8 cellular contexts compared by ENCODE assay signal in the genomic region with DNA sequence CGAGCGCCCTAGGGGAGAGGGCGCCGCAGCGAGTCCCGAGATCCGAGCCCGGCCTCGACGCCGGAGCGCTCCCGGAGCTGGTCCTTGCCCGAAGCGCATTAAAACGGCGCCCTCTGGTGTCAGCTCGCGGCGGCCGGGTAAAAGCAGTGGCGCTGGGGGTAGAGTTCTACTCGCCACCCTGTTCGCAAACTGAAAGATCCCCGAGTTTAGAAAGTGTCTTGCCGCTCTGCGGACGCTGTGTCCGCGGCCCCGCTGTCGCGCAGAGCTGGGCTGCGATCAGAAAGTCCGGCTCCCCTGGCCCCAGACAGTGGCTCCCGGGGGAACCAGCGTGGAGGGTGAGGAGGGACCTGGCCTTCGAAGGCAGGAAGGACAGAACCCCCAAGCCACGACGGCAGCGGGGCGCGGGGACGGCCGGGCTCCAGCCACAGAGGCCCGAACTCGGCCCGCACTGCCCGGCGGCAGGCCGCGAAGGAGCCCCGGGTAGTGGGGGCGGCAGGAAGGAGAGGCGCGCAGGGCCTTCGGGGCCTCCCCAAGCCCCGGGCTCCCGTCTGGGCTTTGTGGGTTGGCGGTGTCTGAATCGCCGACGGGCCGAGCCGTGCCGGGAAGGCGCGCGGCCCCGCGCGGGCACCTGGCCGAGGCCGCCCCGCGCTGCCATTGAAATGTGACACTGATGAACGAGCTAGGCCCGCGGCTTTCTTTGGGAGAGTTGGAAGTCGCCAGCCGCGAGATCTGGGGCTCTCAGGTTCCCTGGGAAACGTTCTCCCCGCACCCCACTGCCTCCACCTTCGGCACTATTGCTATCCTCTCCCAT. TPM values are rescaled to one million over a fixed set of nuclear protein-coding genes. Genes with fewer than 3 reads are reported as not detected.
DNase-seq lines count a peak whose midpoint lies in the region; ATAC-seq and TF ChIP-seq lines count a peak whose summit lies in the region.

No MANE protein-coding gene starts in this region.

- peak; percentile 57 for TF ChIP-seq CTCF in GM12873 (IDR thresholded peaks at IDR 0.05; ENCODE audit: insufficient read depth, low read depth, low read length, missing control alignments)
- TF ChIP-seq CTCF in fibroblast of the aortic adventitia (IDR thresholded peaks at IDR 0.05; ENCODE audit: insufficient read depth, low read length) = peak; percentile 85

- peak overlapping the region; percentile 46 for H3K4me3 Mint-ChIP-seq in natural killer cell treated with Interleukin-12 subunit alpha and Interleukin-12 subunit beta and Interleukin-15 and Interleukin-18, amount 100 ng/mL, for 72 hours
- peak overlapping the region; percentile 70 to 78 for H3K4me3 Mint-ChIP-seq in stimulated activated naive B cell treated with anti-CD40 and anti-IgM and Interleukin-4, amounts not matched to agents 10 μg/mL and 1 μg/mL and 100 μg/mL, for 72 hours

- H3K27me3 Mint-ChIP-seq in natural killer cell treated with Interleukin-12 subunit alpha and Interleukin-12 subunit beta and Interleukin-15 and Interleukin-18, amount 100 ng/mL, for 72 hours = peaks cover 21 to 40% of the 10 kb centered on the region in 2 donors
- peaks cover 37 to 68% of the 10 kb centered on the region in 2 donors for H3K27me3 Mint-ChIP-seq in stimulated activated naive B cell treated with anti-CD40 and anti-IgM and Interleukin-4, amounts not matched to agents 10 μg/mL and 1 μg/mL and 100 μg/mL, for 72 hours

- H3K4me3 ChIP-seq in fibroblast of the aortic adventitia (ENCODE audit: low read depth, low read length) = peak overlapping the region; percentile 54

- DNase-seq in OCI-M1 (lab: John Stamatoyannopoulos, UW) (peak; percentile 62), fibroblast of the aortic adventitia (ENCODE audit: low read depth) (peak; percentile 79), A172 (ENCODE audit: low spot score) (no peak)
- peak; percentile 71 for DNase-seq in activated effector memory CD4-positive, alpha-beta T cell treated with Interleukin-2 at 50 U/mL for 16 hours
- DNase-seq in natural killer cell treated with Interleukin-12 subunit alpha and Interleukin-12 subunit beta and Interleukin-15 and Interleukin-18, amount 100 ng/mL, for 72 hours (ENCODE audit: low spot score) = peak; percentile 85
- peak; percentile 63 for DNase-seq in stimulated activated naive B cell treated with anti-CD40 and anti-IgM and Interleukin-4, amounts not matched to agents 10 μg/mL and 1 μg/mL and 100 μg/mL, for 72 hours

- H3K4me1 Mint-ChIP-seq in natural killer cell treated with Interleukin-12 subunit alpha and Interleukin-12 subunit beta and Interleukin-15 and Interleukin-18, amount 100 ng/mL, for 72 hours (ENCODE audit: low read depth in 2 of 2) = peaks cover 0 to 6% of the 10 kb centered on the region in 2 donors
- H3K4me1 Mint-ChIP-seq in stimulated activated naive B cell treated with anti-CD40 and anti-IgM and Interleukin-4, amounts not matched to agents 10 μg/mL and 1 μg/mL and 100 μg/mL, for 72 hours = peaks cover 0 to 6% of the 10 kb centered on the region in 2 donors

- H3K9me3 Mint-ChIP-seq in natural killer cell treated with Interleukin-12 subunit alpha and Interleukin-12 subunit beta and Interleukin-15 and Interleukin-18, amount 100 ng/mL, for 72 hours = no peaks in the 10 kb centered on the region
- H3K9me3 Mint-ChIP-seq in stimulated activated naive B cell treated with anti-CD40 and anti-IgM and Interleukin-4, amounts not matched to agents 10 μg/mL and 1 μg/mL and 100 μg/mL, for 72 hours = no peaks in the 10 kb centered on the region

- H3K27ac Mint-ChIP-seq in natural killer cell treated with Interleukin-12 subunit alpha and Interleukin-12 subunit beta and Interleukin-15 and Interleukin-18, amount 100 ng/mL, for 72 hours = no peak overlapping the region
- no peak overlapping the region for H3K27ac Mint-ChIP-seq in stimulated activated naive B cell treated with anti-CD40 and anti-IgM and Interleukin-4, amounts not matched to agents 10 μg/mL and 1 μg/mL and 100 μg/mL, for 72 hours

- ATAC-seq in HG03378 (IDR thresholded peaks at IDR 0.05; ENCODE audit: unreplicated experiment) = peak; percentile 45
- ATAC-seq in natural killer cell treated with Interleukin-12 subunit alpha and Interleukin-12 subunit beta and Interleukin-15 and Interleukin-18, amount 100 ng/mL, for 72 hours = peak; percentile 92 to 94
- ATAC-seq in stimulated activated naive B cell treated with anti-CD40 and anti-IgM and Interleukin-4, amounts not matched to agents 10 μg/mL and 1 μg/mL and 100 μg/mL, for 72 hours (replicated peaks) = peak; percentile 91 to 93

- H3K36me3 Mint-ChIP-seq in natural killer cell treated with Interleukin-12 subunit alpha and Interleukin-12 subunit beta and Interleukin-15 and Interleukin-18, amount 100 ng/mL, for 72 hours = no peaks in the 10 kb centered on the region
- H3K36me3 Mint-ChIP-seq in stimulated activated naive B cell treated with anti-CD40 and anti-IgM and Interleukin-4, amounts not matched to agents 10 μg/mL and 1 μg/mL and 100 μg/mL, for 72 hours = no peaks in the 10 kb centered on the region

RNA-seq across cellular contexts. Expression of a gene that starts 39.1 kb away (rescaled TPM):
- total RNA-seq in fibroblast of the aortic adventitia (ENCODE audit: low replicate concordance) = 32.0 and 42.0 TPM in 2 replicates
- 1 to 10 TPM in 1 of 2 donors, under 1 TPM in 1; 0.14 to 7.3 TPM for total RNA-seq in natural killer cell treated with Interleukin-12 subunit alpha and Interleukin-12 subunit beta and Interleukin-15 and Interleukin-18, amount 100 ng/mL, for 72 hours
- 0.22 and 0.31 TPM in 2 replicates for total RNA-seq in A172 (2014; rRNA removed; shearing (Covaris generic))
